ENCODE assay signal across 21 cellular contexts in genomic region chr10:61588770-61589211, GRCh38.
DNase-seq lines count a peak whose midpoint lies in the region; ATAC-seq, FAIRE-seq and TF ChIP-seq lines count a peak whose summit lies in the region.
"Had no signal": no experiment of that assay in that cellular context is flagged by ENCODE, and none has a peak within 500 bp of the region (broad histone marks: within the 10 kb centered on the region; RNA-seq: fewer than 3 reads in every experiment).

No MANE protein-coding gene starts in this region.

- DNase-seq in Caki2 (ENCODE audit: low read depth) (peak; percentile 26), LHCN-M2 (ENCODE audit: low read depth) (peak; percentile 6), K562 (ENCODE audit: extremely low read depth in 1 of 4, low spot score in 3 of 4) (peak in 2 of 4 experiments; percentile 70 to 93), lung microvascular endothelial cell (ENCODE audit: low read depth in 2 of 2) (peak; percentile 0 to 57), Ammon's horn (ENCODE audit: low spot score) (no peak), superior temporal gyrus (ENCODE audit: extremely low spot score) (no peak), NCI-H2081 (lab: John Stamatoyannopoulos, UW) (no peak), Peyer's patch (no peak)
- DNase-seq: anterior cingulate cortex; CD8-positive, alpha-beta memory T cell; effector memory CD4-positive, alpha-beta T cell; heart left ventricle; KG1; kidney glomerular epithelial cell; midbrain; NCI-H1048; stimulated activated naive CD4-positive, alpha-beta T cell; trophoblast cell had no signal

- peak overlapping the region; percentile 53; the same call in 1 of the 2 replicates for H3K4me2 ChIP-seq in K562 (ENCODE audit: insufficient read depth, low read length)

- CTCF ChIA-PET in K562 (lab: Yijun Ruan, JAX; ENCODE audit: low intra/inter-chr PET ratio): interaction anchor here (0.6 kb wide), 1 partner anchor 75 kb away, joined by 5 read pairs; no protein-coding TSS in a partner anchor

- peaks cover 0 to 12% of the 10 kb centered on the region in 2 experiments; a peak in 3 of 5 replicates for H3K4me1 ChIP-seq in K562 (replicated peaks in 1 of 2; ENCODE audit: control insufficient read depth in 2 of 2, insufficient read depth in 2 of 2, low read length in 2 of 2)
- H3K4me1 ChIP-seq in Peyer's patch: no peaks in the 10 kb centered on the region
- H3K4me1 ChIP-seq: HAP-1, heart left ventricle had no signal

- H3K79me2 ChIP-seq in K562 (ENCODE audit: control insufficient read depth, insufficient read depth, low read length): no peaks in the 10 kb centered on the region

- H3K36me3 ChIP-seq in K562 (ENCODE audit: control insufficient read depth, insufficient read depth, low read length) (no peaks in the 10 kb centered on the region), Peyer's patch (no peaks in the 10 kb centered on the region)
- H3K36me3 ChIP-seq: HAP-1, heart left ventricle, neutrophil had no signal

- H3K27me3 ChIP-seq in K562 (ENCODE audit: control insufficient read depth in 2 of 2, insufficient read depth in 2 of 2, low read length in 2 of 2) (no peaks in the 10 kb centered on the region), Peyer's patch (no peaks in the 10 kb centered on the region)
- H3K27me3 ChIP-seq: neutrophil had no signal

- TF ChIP-seq POLR2A in K562 (conservative IDR thresholded peaks at IDR 0.05) (no peak), Peyer's patch (IDR thresholded peaks at IDR 0.05) (no peak)

- peak; percentile 97 for TF ChIP-seq EP300 in K562 (IDR thresholded peaks at IDR 0.05; ENCODE audit: low read length)

- WGBS in K562 (ENCODE audit: insufficient coverage, low coverage, missing lambda C conversion rate): 3% methylated on average over 6 of the region's 6 CpGs

- no peaks in the 10 kb centered on the region for H3K9me3 ChIP-seq in K562 (replicated peaks; ENCODE audit: control insufficient read depth, insufficient read depth, low read depth, low read length)
- no peaks in the 10 kb centered on the region for H3K9me3 ChIP-seq in Peyer's patch
- H3K9me3 ChIP-seq: HAP-1, neutrophil had no signal

- no peaks in the 10 kb centered on the region for H4K20me1 ChIP-seq in K562 (replicated peaks; ENCODE audit: control insufficient read depth, insufficient read depth, low read length)

- POLR2A ChIA-PET in K562 (lab: Yijun Ruan, JAX): interaction anchor here (0.6 to 1.6 kb wide), 3 partner anchors 29 to 351 kb away, joined by 3 to 6 read pairs (median 3); no protein-coding TSS in a partner anchor

- peak; percentile 92 for FAIRE-seq in K562 (lab: Jason Lieb, UNC)
- FAIRE-seq: RCC 7860 had no signal

- H3K9me1 ChIP-seq in K562 (ENCODE audit: control insufficient read depth, insufficient read depth, low read length): no peaks in the 10 kb centered on the region

- H3K27ac ChIP-seq in K562 (ENCODE audit: extremely low read depth, low read depth, low read length) (no peak overlapping the region), Peyer's patch (no peak overlapping the region)
- H3K27ac ChIP-seq: heart left ventricle, neutrophil had no signal

- peak; percentile 92 for ATAC-seq in K562
- ATAC-seq: heart left ventricle had no signal

- in situ Hi-C loops in Caki2 (cut with HindIII; ENCODE audit: low pct_unique_long_range_greater_than_20kb, low sequenced_read_pairs): no loop called here
- in situ Hi-C loops in K562 (cut with MboI): no loop called here

- TF ChIP-seq RAD21 in K562 (CRISPR knock-in tag; conservative IDR thresholded peaks at IDR 0.05 in 1 of 2, IDR thresholded peaks at IDR 0.05 in 1 of 2): no peak; a peak in 1 of 4 replicates

- no peak overlapping the region for H2AFZ ChIP-seq in K562 (ENCODE audit: low read depth, low read length)

- no TSS peak for BruUV-seq in K562 (replicated peaks; lab: Mats Ljungman, UMichigan)

- no peak for TF ChIP-seq CTCF in K562 (IDR thresholded peaks at IDR 0.05 in 2 of 3, conservative IDR thresholded peaks at IDR 0.05 in 1 of 3; ENCODE audit: insufficient read depth in 2 of 3, low read depth in 1 of 3, low read length in 3 of 3)
- no peak for TF ChIP-seq CTCF in Peyer's patch (IDR thresholded peaks at IDR 0.05)

- H3K9ac ChIP-seq in K562 (ENCODE audit: insufficient read depth in 1 of 2, low read depth in 2 of 2, low read length in 2 of 2): no peak overlapping the region

- intact Hi-C loops in K562 (cut with micrococcal nuclease): loop anchor here (5.0 kb wide), 2 partner anchors 144 to 244 kb away; no protein-coding TSS in a partner anchor

- H3K4me3 ChIP-seq in K562 (no peak overlapping the region), Peyer's patch (no peak overlapping the region)
- H3K4me3 ChIP-seq: HAP-1, heart left ventricle had no signal

TF ChIP-seq in K562, 482 proteins besides CTCF, POLR2A, EP300 and RAD21 (continues in another document):
- no peak for TF ChIP-seq POLR3A (IDR thresholded peaks at IDR 0.05; ENCODE audit: borderline replicate concordance, extremely low read depth, insufficient read depth, insufficient read length)
- TF ChIP-seq MAFK (IDR thresholded peaks at IDR 0.05; ENCODE audit: low read length): 0 out of 2 replicates have a peak, but pooled peaks have one; percentile 9
- peak; percentile 77 for TF ChIP-seq NEUROD1 (IDR thresholded peaks at IDR 0.05; ENCODE audit: borderline replicate concordance, low read depth, low read length, partially characterized antibody)
- TF ChIP-seq TBL1XR1 (IDR thresholded peaks at IDR 0.05; ENCODE audit: low read length in 2 of 2): peak; percentile 45 to 95; a peak in 3 of 4 replicates
- peak; percentile 53 for TF ChIP-seq TAF9B (IDR thresholded peaks at IDR 0.05; ENCODE audit: partially characterized antibody)
- TF ChIP-seq ZFP30 (CRISPR knock-in tag; IDR thresholded peaks at IDR 0.05; ENCODE audit: borderline replicate concordance): no peak
- no peak for TF ChIP-seq MAFG (tag; conservative IDR thresholded peaks at IDR 0.05)
- TF ChIP-seq TFE3 (CRISPR knock-in tag; IDR thresholded peaks at IDR 0.05): peak; percentile 36
- peak; percentile 92 to 93 for TF ChIP-seq FOXK2 (conservative IDR thresholded peaks at IDR 0.05 in 1 of 2, IDR thresholded peaks at IDR 0.05 in 1 of 2; ENCODE audit: low read depth in 2 of 2)
- TF ChIP-seq ZNF239 (CRISPR knock-in tag; IDR thresholded peaks at IDR 0.05): no peak; the same call in 1 of the 2 replicates
- no peak for TF ChIP-seq KAT8 (IDR thresholded peaks at IDR 0.05; ENCODE audit: low read depth)
- TF ChIP-seq MCM2 (IDR thresholded peaks at IDR 0.05; ENCODE audit: low read depth): no peak
- no peak for TF ChIP-seq REST (CRISPR knock-in tag; IDR thresholded peaks at IDR 0.05; ENCODE audit: low read depth)
- no peak for TF ChIP-seq ZNF707 (CRISPR knock-in tag; conservative IDR thresholded peaks at IDR 0.05)
- TF ChIP-seq ASH1L (IDR thresholded peaks at IDR 0.05; ENCODE audit: borderline replicate concordance, low read depth, partially characterized antibody): no peak
- peak; percentile 97 for TF ChIP-seq DPF2 (IDR thresholded peaks at IDR 0.05)
- no peak for TF ChIP-seq C11orf30 (IDR thresholded peaks at IDR 0.05; ENCODE audit: low read depth)
- TF ChIP-seq ESRRA (IDR thresholded peaks at IDR 0.05; ENCODE audit: borderline replicate concordance, low read depth): peak; percentile 54; the same call in 1 of the 2 replicates

Comparison
In these comparisons a context has a peak if more than half of its experiments do, and no peak if none do; other contexts are left out.
1. DNase-seq: peak in Caki2 (single experiment), LHCN-M2 (single experiment) and lung microvascular endothelial cell (2 of 2); none in Ammon's horn (single experiment), superior temporal gyrus (single experiment), NCI-H2081 (0 of 2) and Peyer's patch (0 of 3).